Comparison of ENCODE assay signal across 1 cellular context in genomic region chr10:16439294-16439693, GRCh38.
TF ChIP-seq lines count a peak whose summit lies in the region.

No MANE protein-coding gene starts in this region.

TF ChIP-seq in HCT116, 20 proteins besides CTCF, POLR2A, EP300 and RAD21 (continued from another document):
- TF ChIP-seq YY1 (IDR thresholded peaks at IDR 0.05; ENCODE audit: extremely low read depth, insufficient replicate concordance, low read depth, low read length) (no peak), EZH2 (IDR thresholded peaks at IDR 0.05) (no peak), SP1 (IDR thresholded peaks at IDR 0.05; ENCODE audit: low read depth) (no peak)
